ENCODE assay signal across 9 cellular contexts in genomic region chr1:1826356-1827088, GRCh38. TPM values are rescaled to one million over a fixed set of nuclear protein-coding genes. Genes with fewer than 3 reads are reported as not detected.
DNase-seq lines count a peak whose midpoint lies in the region; ATAC-seq and TF ChIP-seq lines count a peak whose summit lies in the region.
"Had no signal": no experiment of that assay in that cellular context is flagged by ENCODE, and none has a peak within 500 bp of the region (broad histone marks: within the 10 kb centered on the region; RNA-seq: fewer than 3 reads in every experiment).

No MANE protein-coding gene starts in this region.

- H3K36me3 Mint-ChIP-seq in CD8-positive, alpha-beta T cell = peaks cover 45% of the 10 kb centered on the region
- H3K36me3 Mint-ChIP-seq in nephron (ENCODE audit: low read depth) = peaks cover 45% of the 10 kb centered on the region
- H3K36me3 Mint-ChIP-seq in activated CD8-positive, alpha-beta memory T cell treated with anti-CD3 and anti-CD28 coated beads, Interleukin-2, amount 10 ng/mL, durations not matched to agents 7 days and 5 days = peaks cover 28% of the 10 kb centered on the region

- peaks cover 20% of the 10 kb centered on the region for H3K36me3 ChIP-seq in CD8-positive, alpha-beta T cell (ENCODE audit: insufficient read depth, low read length)

- no peak overlapping the region for H3K4me3 ChIP-seq in CD8-positive, alpha-beta T cell (ENCODE audit: low read depth, low read length)
- H3K4me3 ChIP-seq in dorsolateral prefrontal cortex = peak overlapping the region in 1 of 59 donors; percentile 19

- CTCF ChIA-PET in CD8-positive, alpha-beta T cell (lab: Charles Lee) = interaction anchor here (0.9 kb wide), 1 partner anchor 31 kb away, joined by 3 read pairs; no protein-coding TSS in a partner anchor
- CTCF ChIA-PET in activated CD8-positive, alpha-beta memory T cell treated with anti-CD3 and anti-CD28 coated beads, Interleukin-2, amount 10 ng/mL, durations not matched to agents 7 days and 5 days (lab: Charles Lee) = interaction anchor here (1.1 to 1.8 kb wide), 4 partner anchors 9 to 79 kb away, joined by 3 to 7 read pairs (median 4); no protein-coding TSS in a partner anchor

- POLR2A ChIA-PET in CD8-positive, alpha-beta T cell (lab: Charles Lee) = no interaction called here

- intact Hi-C loops in CD8-positive, alpha-beta T cell (cut with DNase I, micrococcal nuclease) = no loop called here
- intact Hi-C loops in dorsolateral prefrontal cortex (cut with DNase I) = no loop called here

- H3K4me1 ChIP-seq in CD8-positive, alpha-beta T cell (ENCODE audit: insufficient read depth, low read length) = no peaks in the 10 kb centered on the region

- no peaks in the 10 kb centered on the region for H3K27me3 ChIP-seq in CD8-positive, alpha-beta T cell (ENCODE audit: insufficient read depth, low read length)
- no peaks in the 10 kb centered on the region for H3K27me3 ChIP-seq in dorsolateral prefrontal cortex

- no peaks in the 10 kb centered on the region for H3K27me3 Mint-ChIP-seq in CD8-positive, alpha-beta T cell (ENCODE audit: low read depth)
- no peaks in the 10 kb centered on the region for H3K27me3 Mint-ChIP-seq in nephron (ENCODE audit: low read depth)
- H3K27me3 Mint-ChIP-seq in activated CD8-positive, alpha-beta memory T cell treated with anti-CD3 and anti-CD28 coated beads, Interleukin-2, amount 10 ng/mL, durations not matched to agents 7 days and 5 days = no peaks in the 10 kb centered on the region

- no peaks in the 10 kb centered on the region for H3K9me3 ChIP-seq in CD8-positive, alpha-beta T cell (ENCODE audit: low read length)

- no peak for DNase-seq in CD8-positive, alpha-beta T cell
- peak; percentile 54 for DNase-seq in LHCN-M2 (ENCODE audit: low read depth)
- no peak for DNase-seq in dorsolateral prefrontal cortex
- no peak for DNase-seq in EL
- no peak for DNase-seq in activated CD8-positive, alpha-beta memory T cell treated with anti-CD3 and anti-CD28 coated beads, Interleukin-2, amount 10 ng/mL, durations not matched to agents 7 days and 5 days
- DNase-seq in effector CD4-positive, alpha-beta T cell = no peak
- no peak for DNase-seq in stimulated activated CD4-positive, alpha-beta T cell treated with anti-CD3 and anti-CD28 coated beads, Interleukin-15, amount 100 ng/mL, for 24 hours
- DNase-seq: DND-41 had no signal

- ATAC-seq in CD8-positive, alpha-beta T cell = no peak
- no peak for ATAC-seq in activated CD8-positive, alpha-beta memory T cell treated with anti-CD3 and anti-CD28 coated beads, Interleukin-2, amount 10 ng/mL, durations not matched to agents 7 days and 5 days

- H3K9me3 Mint-ChIP-seq in CD8-positive, alpha-beta T cell = no peaks in the 10 kb centered on the region
- H3K9me3 Mint-ChIP-seq in nephron = no peaks in the 10 kb centered on the region
- no peaks in the 10 kb centered on the region for H3K9me3 Mint-ChIP-seq in activated CD8-positive, alpha-beta memory T cell treated with anti-CD3 and anti-CD28 coated beads, Interleukin-2, amount 10 ng/mL, durations not matched to agents 7 days and 5 days (ENCODE audit: low read depth)

- peaks cover 25% of the 10 kb centered on the region for H3K4me1 Mint-ChIP-seq in CD8-positive, alpha-beta T cell (ENCODE audit: low read depth)
- peaks cover 5% of the 10 kb centered on the region for H3K4me1 Mint-ChIP-seq in nephron
- H3K4me1 Mint-ChIP-seq in activated CD8-positive, alpha-beta memory T cell treated with anti-CD3 and anti-CD28 coated beads, Interleukin-2, amount 10 ng/mL, durations not matched to agents 7 days and 5 days = peaks cover 57% of the 10 kb centered on the region

- no peak overlapping the region for H3K27ac ChIP-seq in CD8-positive, alpha-beta T cell (ENCODE audit: low read depth, low read length)
- peak overlapping the region in 44 of 59 donors; percentile 1 to 75 (median 48) for H3K27ac ChIP-seq in dorsolateral prefrontal cortex

- peak overlapping the region; percentile 15 for H3K27ac Mint-ChIP-seq in CD8-positive, alpha-beta T cell
- H3K27ac Mint-ChIP-seq in nephron = peak overlapping the region; percentile 24 to 71 (median 56)
- no peak overlapping the region for H3K27ac Mint-ChIP-seq in activated CD8-positive, alpha-beta memory T cell treated with anti-CD3 and anti-CD28 coated beads, Interleukin-2, amount 10 ng/mL, durations not matched to agents 7 days and 5 days

- H3K4me3 Mint-ChIP-seq in CD8-positive, alpha-beta T cell = no peak overlapping the region
- no peak overlapping the region for H3K4me3 Mint-ChIP-seq in nephron
- H3K4me3 Mint-ChIP-seq in activated CD8-positive, alpha-beta memory T cell treated with anti-CD3 and anti-CD28 coated beads, Interleukin-2, amount 10 ng/mL, durations not matched to agents 7 days and 5 days = no peak overlapping the region

- no peak for TF ChIP-seq CTCF in CD8-positive, alpha-beta T cell (IDR thresholded peaks at IDR 0.05)
- no peak for TF ChIP-seq CTCF in dorsolateral prefrontal cortex (IDR thresholded peaks at IDR 0.05 in 54 of 56, conservative IDR thresholded peaks at IDR 0.05 in 2 of 56; ENCODE audit: low read depth in 1 of 56, partially characterized antibody in 56 of 56)
- no peak for TF ChIP-seq CTCF in nephron (IDR thresholded peaks at IDR 0.05; ENCODE audit: unreplicated experiment in 3 of 3)

RNA-seq across cellular contexts. Expression of gene NADK, which starts 48.3 kb away (rescaled TPM):
- 10 to 100 TPM; 15.4 to 16.7 TPM for total RNA-seq in CD8-positive, alpha-beta T cell
- total RNA-seq in LHCN-M2 (2014; rRNA removed) = 56.4 and 61.7 TPM in 2 replicates
- polyA plus RNA-seq in LHCN-M2 (2012) = 37.7 TPM
- total RNA-seq in dorsolateral prefrontal cortex = 10 to 100 TPM; 37.6 to 88.4 (median 49.0) TPM
- 100 to 1,000 TPM in 1 of 2 experiments, 10 to 100 TPM in 1; 97.9 to 100 TPM for total RNA-seq in activated CD8-positive, alpha-beta memory T cell treated with anti-CD3 and anti-CD28 coated beads, Interleukin-2, amount 10 ng/mL, durations not matched to agents 7 days and 5 days
